Comparison of ENCODE assay signal across 12 cellular contexts in genomic region chr11:30583505-30584280, GRCh38. TPM values are rescaled to one million over a fixed set of nuclear protein-coding genes. Genes with fewer than 3 reads are reported as not detected.
DNase-seq lines count a peak whose midpoint lies in the region; ATAC-seq and TF ChIP-seq lines count a peak whose summit lies in the region.
"Had no signal": no experiment of that assay in that cellular context is flagged by ENCODE, and none has a peak within 500 bp of the region (broad histone marks: within the 10 kb centered on the region; RNA-seq: fewer than 3 reads in every experiment).

No MANE protein-coding gene starts in this region.

- intact Hi-C loops in Right ventricle myocardium superior (cut with DNase I) = loop anchor here (5.0 kb wide), 1 partner anchor 231 kb away; no protein-coding TSS in a partner anchor
- intact Hi-C loops in vagina (cut with DNase I) = no loop called here

- TF ChIP-seq POLR2A in vagina (IDR thresholded peaks at IDR 0.05) = no peak

- TF ChIP-seq RAD21 in SK-N-SH (IDR thresholded peaks at IDR 0.05; ENCODE audit: low read length) = no peak

- no peak for TF ChIP-seq EP300 in SK-N-SH (IDR thresholded peaks at IDR 0.05; ENCODE audit: borderline replicate concordance in 1 of 2, low read depth in 1 of 2, low read length in 1 of 2)

- CTCF ChIA-PET in SK-N-SH (lab: Yijun Ruan, JAX) = interaction anchor here (1.0 to 3.3 kb wide), 2 partner anchors 12 to 24 kb away, joined by 3 to 9 read pairs; no protein-coding TSS in a partner anchor

- H3K4me1 ChIP-seq in SK-N-SH (ENCODE audit: control insufficient read depth in 1 of 2, insufficient read depth in 2 of 2, low read depth in 1 of 2, low read length in 1 of 2) = peaks cover 4 to 10% of the 10 kb centered on the region in 2 experiments; a peak in 3 of 4 replicates
- peaks cover 13% of the 10 kb centered on the region for H3K4me1 ChIP-seq in vagina

- H3K9me3 ChIP-seq in SK-N-SH (no peaks in the 10 kb centered on the region), vagina (no peaks in the 10 kb centered on the region)
- H3K9me3 ChIP-seq: A549 had no signal

- TF ChIP-seq CTCF in SK-N-SH (IDR thresholded peaks at IDR 0.05) (no peak), vagina (IDR thresholded peaks at IDR 0.05) (no peak)

- ATAC-seq in SK-N-SH treated with all-trans-retinoic acid at 6 μM for 48 hours (no peak), Right ventricle myocardium superior (ENCODE audit: poor library complexity) (no peak)
- ATAC-seq: A549 had no signal

- no peaks in the 10 kb centered on the region for H4K20me1 ChIP-seq in SK-N-SH (ENCODE audit: insufficient read depth)

- 0 out of 2 replicates have a peak overlapping the region, but pooled peaks have one; percentile 86 for H3K4me2 ChIP-seq in SK-N-SH
- H3K4me2 ChIP-seq: A549 had no signal

- H3F3A ChIP-seq in SK-N-SH (replicated peaks; ENCODE audit: insufficient read depth) = no peaks in the 10 kb centered on the region

- H3K36me3 ChIP-seq in SK-N-SH (replicated peaks in 1 of 2; ENCODE audit: control insufficient read depth in 1 of 2, insufficient read depth in 2 of 2, low read length in 1 of 2) (no peaks in the 10 kb centered on the region), vagina (no peaks in the 10 kb centered on the region)
- H3K36me3 ChIP-seq: brain microvascular endothelial cell had no signal

- H3K4me3 ChIP-seq in SK-N-SH (ENCODE audit: low read depth in 2 of 2, low read length in 1 of 2) (peak overlapping the region in 1 of 2 experiments; percentile 53; a peak in 1 of 4 replicates), vagina (peak overlapping the region; percentile 57 to 58)
- H3K4me3 ChIP-seq: A549 had no signal

- POLR2A ChIA-PET in SK-N-SH (lab: Yijun Ruan, JAX) = interaction anchor here (1.6 kb wide), 1 partner anchor 261 kb away, joined by 5 read pairs; the partner anchor contains the start of gene ARL14EP

- H3K27me3 ChIP-seq in SK-N-SH (ENCODE audit: insufficient read depth) (peaks cover 32% of the 10 kb centered on the region), vagina (no peaks in the 10 kb centered on the region)

- no peak overlapping the region for H3K27ac ChIP-seq in SK-N-SH (ENCODE audit: low read depth in 2 of 2, low read length in 1 of 2)
- H3K27ac ChIP-seq in vagina = peak overlapping the region; percentile 87
- H3K27ac ChIP-seq: A549, brain microvascular endothelial cell, VCaP had no signal

- no peak overlapping the region for H3K9ac ChIP-seq in SK-N-SH

- no peak overlapping the region for H2AFZ ChIP-seq in SK-N-SH (ENCODE audit: low read depth)

- WGBS in SK-N-SH (ENCODE audit: low lambda C conversion rate) = 27% methylated on average over 28 of the region's 29 CpGs

- DNase-seq in SK-N-SH (peak; percentile 32), Right ventricle myocardium superior (peak; percentile 34), nucleus accumbens (lab: John Stamatoyannopoulos, UW) (peak in 29 of 56 donors; percentile 1 to 55 (median 28)), vagina (ENCODE audit: extremely low spot score in 2 of 2) (no peak), D341Med (ENCODE audit: low spot score) (no peak), NCI-H345 (lab: John Stamatoyannopoulos, UW) (no peak), NCI-H1048 (lab: John Stamatoyannopoulos, UW) (no peak)
- DNase-seq: brain microvascular endothelial cell, GOT3 had no signal

- H3K9me2 ChIP-seq in SK-N-SH = no peaks in the 10 kb centered on the region

- H3K79me2 ChIP-seq in SK-N-SH (ENCODE audit: insufficient read depth) = no peaks in the 10 kb centered on the region

TF ChIP-seq in SK-N-SH, 30 proteins besides CTCF, POLR2A, EP300 and RAD21:
- TF ChIP-seq EZH2phosphoT487 (IDR thresholded peaks at IDR 0.05; ENCODE audit: borderline replicate concordance, low read depth) (no peak), USF2 (IDR thresholded peaks at IDR 0.05; ENCODE audit: borderline replicate concordance, low read depth, low read length) (no peak), MXI1 (IDR thresholded peaks at IDR 0.05; ENCODE audit: low read depth, low read length) (peak; percentile 63; the same call in 1 of the 2 replicates), POLR2AphosphoS5 (IDR thresholded peaks at IDR 0.05; ENCODE audit: low read depth, low read length) (no peak)
- TF ChIP-seq, protein P1, sequence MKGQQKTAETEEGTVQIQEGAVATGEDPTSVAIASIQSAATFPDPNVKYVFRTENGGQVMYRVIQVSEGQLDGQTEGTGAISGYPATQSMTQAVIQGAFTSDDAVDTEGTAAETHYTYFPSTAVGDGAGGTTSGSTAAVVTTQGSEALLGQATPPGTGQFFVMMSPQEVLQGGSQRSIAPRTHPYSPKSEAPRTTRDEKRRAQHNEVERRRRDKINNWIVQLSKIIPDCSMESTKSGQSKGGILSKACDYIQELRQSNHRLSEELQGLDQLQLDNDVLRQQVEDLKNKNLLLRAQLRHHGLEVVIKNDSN (IDR thresholded peaks at IDR 0.05; ENCODE audit: borderline replicate concordance, low read depth) = no peak

TF ChIP-seq in SK-N-SH treated with all-trans-retinoic acid at 6 μM for 48 hours, 23 proteins besides CTCF, POLR2A, EP300 and RAD21:
- no peak for TF ChIP-seq ARNTL (CRISPR knock-in tag; IDR thresholded peaks at IDR 0.05; ENCODE audit: borderline replicate concordance, low read depth)
- TF ChIP-seq OSR1 (CRISPR knock-in tag; IDR thresholded peaks at IDR 0.05) = no peak
- no peak for TF ChIP-seq ESRRG (CRISPR knock-in tag; IDR thresholded peaks at IDR 0.05)
- TF ChIP-seq ISL1 (CRISPR knock-in tag; IDR thresholded peaks at IDR 0.05) = no peak

RNA-seq across cellular contexts. Expression of gene MPPED2, which starts 2.5 kb away (rescaled TPM):
- 0.05 and 0.10 TPM in 2 replicates for polyA plus RNA-seq in SK-N-SH (2012; rRNA removed)
- 0.22 and 0.62 TPM in 2 replicates for polyA plus RNA-seq in SK-N-SH (2012; cell fraction: cytosol; rRNA removed)
- polyA plus RNA-seq in SK-N-SH (2012; cell fraction: nucleus; rRNA removed) = 0.18 and 0.21 TPM in 2 replicates
- 8.9 TPM for total RNA-seq in Right ventricle myocardium superior
- 4.4 TPM for total RNA-seq in vagina
- polyA plus RNA-seq: A549 had no signal

Comparison
In these comparisons a context has a peak if more than half of its experiments do, and no peak if none do; other contexts are left out.
1. DNase-seq: peak in SK-N-SH (single experiment), Right ventricle myocardium superior (single experiment) and nucleus accumbens (29 of 56); none in vagina (0 of 2), D341Med (single experiment), NCI-H345 (single experiment) and NCI-H1048 (single experiment).